3 cellular contexts compared by ENCODE assay signal in the genomic region with DNA sequence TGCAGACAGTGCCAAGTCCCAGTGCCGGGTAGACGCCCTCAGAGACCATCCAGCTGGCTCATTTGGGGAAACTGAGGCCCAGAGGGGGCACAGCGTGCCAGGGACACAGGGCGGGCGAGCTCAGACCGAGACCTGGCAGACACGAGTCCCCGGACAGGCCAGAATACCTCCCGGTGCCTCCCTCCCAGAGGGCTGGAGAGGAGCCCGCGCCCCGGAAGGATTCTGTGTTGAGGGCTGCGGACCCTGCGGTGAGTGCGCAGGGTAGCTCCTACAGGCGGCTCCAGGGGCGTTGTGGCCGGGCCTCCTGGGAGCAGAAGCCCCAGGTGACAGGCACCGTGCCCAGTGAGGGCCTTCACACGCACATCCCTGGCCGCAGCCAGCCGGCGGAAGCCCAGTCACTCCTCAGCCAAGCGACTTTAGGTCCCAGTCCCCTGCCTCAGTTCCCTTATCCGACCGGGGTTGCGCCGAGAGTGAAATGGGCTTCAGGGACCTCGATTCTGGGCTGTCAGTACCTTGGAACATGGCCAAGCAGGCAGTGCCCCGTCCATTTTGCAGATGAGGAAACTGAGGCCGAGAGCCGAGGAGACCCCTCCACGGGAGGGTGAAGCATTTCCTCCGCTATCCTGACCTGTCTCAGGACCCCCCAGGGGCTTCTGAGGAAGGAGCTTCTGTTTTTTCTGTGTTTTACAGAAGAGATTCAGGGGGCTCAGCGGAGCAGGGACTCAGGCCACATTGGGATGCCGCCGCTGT.
TF ChIP-seq lines count a peak whose summit lies in the region.

No MANE protein-coding gene starts in this region.

TF ChIP-seq in SK-N-SH, 30 proteins besides CTCF, POLR2A, EP300 and RAD21 (continues in another document):
- no peak for TF ChIP-seq YY1 (IDR thresholded peaks at IDR 0.05; ENCODE audit: low read depth)
- no peak for TF ChIP-seq FOXM1 (IDR thresholded peaks at IDR 0.05; ENCODE audit: low read depth)
- no peak for TF ChIP-seq SIN3A (IDR thresholded peaks at IDR 0.05; ENCODE audit: borderline replicate concordance, low read depth, low read length)
- no peak for TF ChIP-seq GATA2 (CRISPR knock-in tag; IDR thresholded peaks at IDR 0.05)
- TF ChIP-seq RXRA (IDR thresholded peaks at IDR 0.05; ENCODE audit: borderline replicate concordance, low read depth) = no peak
- TF ChIP-seq, protein P1, sequence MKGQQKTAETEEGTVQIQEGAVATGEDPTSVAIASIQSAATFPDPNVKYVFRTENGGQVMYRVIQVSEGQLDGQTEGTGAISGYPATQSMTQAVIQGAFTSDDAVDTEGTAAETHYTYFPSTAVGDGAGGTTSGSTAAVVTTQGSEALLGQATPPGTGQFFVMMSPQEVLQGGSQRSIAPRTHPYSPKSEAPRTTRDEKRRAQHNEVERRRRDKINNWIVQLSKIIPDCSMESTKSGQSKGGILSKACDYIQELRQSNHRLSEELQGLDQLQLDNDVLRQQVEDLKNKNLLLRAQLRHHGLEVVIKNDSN (IDR thresholded peaks at IDR 0.05; ENCODE audit: borderline replicate concordance, low read depth) = no peak
- TF ChIP-seq CHD2 (IDR thresholded peaks at IDR 0.05; ENCODE audit: low read length, partially characterized antibody) = no peak
- TF ChIP-seq, protein P2, sequence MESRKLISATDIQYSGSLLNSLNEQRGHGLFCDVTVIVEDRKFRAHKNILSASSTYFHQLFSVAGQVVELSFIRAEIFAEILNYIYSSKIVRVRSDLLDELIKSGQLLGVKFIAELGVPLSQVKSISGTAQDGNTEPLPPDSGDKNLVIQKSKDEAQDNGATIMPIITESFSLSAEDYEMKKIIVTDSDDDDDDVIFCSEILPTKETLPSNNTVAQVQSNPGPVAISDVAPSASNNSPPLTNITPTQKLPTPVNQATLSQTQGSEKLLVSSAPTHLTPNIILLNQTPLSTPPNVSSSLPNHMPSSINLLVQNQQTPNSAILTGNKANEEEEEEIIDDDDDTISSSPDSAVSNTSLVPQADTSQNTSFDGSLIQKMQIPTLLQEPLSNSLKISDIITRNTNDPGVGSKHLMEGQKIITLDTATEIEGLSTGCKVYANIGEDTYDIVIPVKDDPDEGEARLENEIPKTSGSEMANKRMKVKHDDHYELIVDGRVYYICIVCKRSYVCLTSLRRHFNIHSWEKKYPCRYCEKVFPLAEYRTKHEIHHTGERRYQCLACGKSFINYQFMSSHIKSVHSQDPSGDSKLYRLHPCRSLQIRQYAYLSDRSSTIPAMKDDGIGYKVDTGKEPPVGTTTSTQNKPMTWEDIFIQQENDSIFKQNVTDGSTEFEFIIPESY (IDR thresholded peaks at IDR 0.05; ENCODE audit: borderline replicate concordance, low read depth) = no peak
- TF ChIP-seq, protein P3, sequence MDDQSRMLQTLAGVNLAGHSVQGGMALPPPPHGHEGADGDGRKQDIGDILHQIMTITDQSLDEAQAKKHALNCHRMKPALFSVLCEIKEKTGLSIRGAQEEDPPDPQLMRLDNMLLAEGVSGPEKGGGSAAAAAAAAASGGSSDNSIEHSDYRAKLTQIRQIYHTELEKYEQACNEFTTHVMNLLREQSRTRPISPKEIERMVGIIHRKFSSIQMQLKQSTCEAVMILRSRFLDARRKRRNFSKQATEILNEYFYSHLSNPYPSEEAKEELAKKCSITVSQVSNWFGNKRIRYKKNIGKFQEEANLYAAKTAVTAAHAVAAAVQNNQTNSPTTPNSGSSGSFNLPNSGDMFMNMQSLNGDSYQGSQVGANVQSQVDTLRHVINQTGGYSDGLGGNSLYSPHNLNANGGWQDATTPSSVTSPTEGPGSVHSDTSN (IDR thresholded peaks at IDR 0.05) = no peak
- TF ChIP-seq, protein P4, sequence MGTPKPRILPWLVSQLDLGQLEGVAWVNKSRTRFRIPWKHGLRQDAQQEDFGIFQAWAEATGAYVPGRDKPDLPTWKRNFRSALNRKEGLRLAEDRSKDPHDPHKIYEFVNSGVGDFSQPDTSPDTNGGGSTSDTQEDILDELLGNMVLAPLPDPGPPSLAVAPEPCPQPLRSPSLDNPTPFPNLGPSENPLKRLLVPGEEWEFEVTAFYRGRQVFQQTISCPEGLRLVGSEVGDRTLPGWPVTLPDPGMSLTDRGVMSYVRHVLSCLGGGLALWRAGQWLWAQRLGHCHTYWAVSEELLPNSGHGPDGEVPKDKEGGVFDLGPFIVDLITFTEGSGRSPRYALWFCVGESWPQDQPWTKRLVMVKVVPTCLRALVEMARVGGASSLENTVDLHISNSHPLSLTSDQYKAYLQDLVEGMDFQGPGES (IDR thresholded peaks at IDR 0.05; ENCODE audit: low read depth, low read length) = no peak
- no peak for TF ChIP-seq RFX5 (IDR thresholded peaks at IDR 0.05; ENCODE audit: low read length)
- TF ChIP-seq GABPA (IDR thresholded peaks at IDR 0.05; ENCODE audit: low read depth) = no peak
- TF ChIP-seq NRF1 (IDR thresholded peaks at IDR 0.05; ENCODE audit: low read depth, low read length) = no peak

TF ChIP-seq in SK-N-SH treated with all-trans-retinoic acid at 6 μM for 48 hours, 23 proteins besides CTCF, POLR2A, EP300 and RAD21:
- TF ChIP-seq, protein P5, sequence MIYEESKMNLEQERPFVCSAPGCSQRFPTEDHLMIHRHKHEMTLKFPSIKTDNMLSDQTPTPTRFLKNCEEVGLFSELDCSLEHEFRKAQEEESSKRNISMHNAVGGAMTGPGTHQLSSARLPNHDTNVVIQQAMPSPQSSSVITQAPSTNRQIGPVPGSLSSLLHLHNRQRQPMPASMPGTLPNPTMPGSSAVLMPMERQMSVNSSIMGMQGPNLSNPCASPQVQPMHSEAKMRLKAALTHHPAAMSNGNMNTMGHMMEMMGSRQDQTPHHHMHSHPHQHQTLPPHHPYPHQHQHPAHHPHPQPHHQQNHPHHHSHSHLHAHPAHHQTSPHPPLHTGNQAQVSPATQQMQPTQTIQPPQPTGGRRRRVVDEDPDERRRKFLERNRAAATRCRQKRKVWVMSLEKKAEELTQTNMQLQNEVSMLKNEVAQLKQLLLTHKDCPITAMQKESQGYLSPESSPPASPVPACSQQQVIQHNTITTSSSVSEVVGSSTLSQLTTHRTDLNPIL (CRISPR knock-in tag; IDR thresholded peaks at IDR 0.05; ENCODE audit: low read depth) = no peak
- TF ChIP-seq TCF4 (CRISPR knock-in tag; IDR thresholded peaks at IDR 0.05; ENCODE audit: borderline replicate concordance) = no peak
- no peak for TF ChIP-seq SNAI2 (CRISPR knock-in tag; IDR thresholded peaks at IDR 0.05)
- no peak for TF ChIP-seq CSDC2 (CRISPR knock-in tag; IDR thresholded peaks at IDR 0.05)

TF ChIP-seq in K562, 482 proteins besides CTCF, POLR2A, EP300 and RAD21:
- TF ChIP-seq TRIM24 (IDR thresholded peaks at IDR 0.05) (no peak), HDAC2 (IDR thresholded peaks at IDR 0.05) (no peak), BCOR (IDR thresholded peaks at IDR 0.05) (peak; percentile 54; the same call in 1 of the 2 replicates), NFIC (IDR thresholded peaks at IDR 0.05) (0 out of 2 replicates have a peak, but pooled peaks have one; percentile 19), ZNF431 (CRISPR knock-in tag; IDR thresholded peaks at IDR 0.05) (no peak)
- TF ChIP-seq, protein P6, sequence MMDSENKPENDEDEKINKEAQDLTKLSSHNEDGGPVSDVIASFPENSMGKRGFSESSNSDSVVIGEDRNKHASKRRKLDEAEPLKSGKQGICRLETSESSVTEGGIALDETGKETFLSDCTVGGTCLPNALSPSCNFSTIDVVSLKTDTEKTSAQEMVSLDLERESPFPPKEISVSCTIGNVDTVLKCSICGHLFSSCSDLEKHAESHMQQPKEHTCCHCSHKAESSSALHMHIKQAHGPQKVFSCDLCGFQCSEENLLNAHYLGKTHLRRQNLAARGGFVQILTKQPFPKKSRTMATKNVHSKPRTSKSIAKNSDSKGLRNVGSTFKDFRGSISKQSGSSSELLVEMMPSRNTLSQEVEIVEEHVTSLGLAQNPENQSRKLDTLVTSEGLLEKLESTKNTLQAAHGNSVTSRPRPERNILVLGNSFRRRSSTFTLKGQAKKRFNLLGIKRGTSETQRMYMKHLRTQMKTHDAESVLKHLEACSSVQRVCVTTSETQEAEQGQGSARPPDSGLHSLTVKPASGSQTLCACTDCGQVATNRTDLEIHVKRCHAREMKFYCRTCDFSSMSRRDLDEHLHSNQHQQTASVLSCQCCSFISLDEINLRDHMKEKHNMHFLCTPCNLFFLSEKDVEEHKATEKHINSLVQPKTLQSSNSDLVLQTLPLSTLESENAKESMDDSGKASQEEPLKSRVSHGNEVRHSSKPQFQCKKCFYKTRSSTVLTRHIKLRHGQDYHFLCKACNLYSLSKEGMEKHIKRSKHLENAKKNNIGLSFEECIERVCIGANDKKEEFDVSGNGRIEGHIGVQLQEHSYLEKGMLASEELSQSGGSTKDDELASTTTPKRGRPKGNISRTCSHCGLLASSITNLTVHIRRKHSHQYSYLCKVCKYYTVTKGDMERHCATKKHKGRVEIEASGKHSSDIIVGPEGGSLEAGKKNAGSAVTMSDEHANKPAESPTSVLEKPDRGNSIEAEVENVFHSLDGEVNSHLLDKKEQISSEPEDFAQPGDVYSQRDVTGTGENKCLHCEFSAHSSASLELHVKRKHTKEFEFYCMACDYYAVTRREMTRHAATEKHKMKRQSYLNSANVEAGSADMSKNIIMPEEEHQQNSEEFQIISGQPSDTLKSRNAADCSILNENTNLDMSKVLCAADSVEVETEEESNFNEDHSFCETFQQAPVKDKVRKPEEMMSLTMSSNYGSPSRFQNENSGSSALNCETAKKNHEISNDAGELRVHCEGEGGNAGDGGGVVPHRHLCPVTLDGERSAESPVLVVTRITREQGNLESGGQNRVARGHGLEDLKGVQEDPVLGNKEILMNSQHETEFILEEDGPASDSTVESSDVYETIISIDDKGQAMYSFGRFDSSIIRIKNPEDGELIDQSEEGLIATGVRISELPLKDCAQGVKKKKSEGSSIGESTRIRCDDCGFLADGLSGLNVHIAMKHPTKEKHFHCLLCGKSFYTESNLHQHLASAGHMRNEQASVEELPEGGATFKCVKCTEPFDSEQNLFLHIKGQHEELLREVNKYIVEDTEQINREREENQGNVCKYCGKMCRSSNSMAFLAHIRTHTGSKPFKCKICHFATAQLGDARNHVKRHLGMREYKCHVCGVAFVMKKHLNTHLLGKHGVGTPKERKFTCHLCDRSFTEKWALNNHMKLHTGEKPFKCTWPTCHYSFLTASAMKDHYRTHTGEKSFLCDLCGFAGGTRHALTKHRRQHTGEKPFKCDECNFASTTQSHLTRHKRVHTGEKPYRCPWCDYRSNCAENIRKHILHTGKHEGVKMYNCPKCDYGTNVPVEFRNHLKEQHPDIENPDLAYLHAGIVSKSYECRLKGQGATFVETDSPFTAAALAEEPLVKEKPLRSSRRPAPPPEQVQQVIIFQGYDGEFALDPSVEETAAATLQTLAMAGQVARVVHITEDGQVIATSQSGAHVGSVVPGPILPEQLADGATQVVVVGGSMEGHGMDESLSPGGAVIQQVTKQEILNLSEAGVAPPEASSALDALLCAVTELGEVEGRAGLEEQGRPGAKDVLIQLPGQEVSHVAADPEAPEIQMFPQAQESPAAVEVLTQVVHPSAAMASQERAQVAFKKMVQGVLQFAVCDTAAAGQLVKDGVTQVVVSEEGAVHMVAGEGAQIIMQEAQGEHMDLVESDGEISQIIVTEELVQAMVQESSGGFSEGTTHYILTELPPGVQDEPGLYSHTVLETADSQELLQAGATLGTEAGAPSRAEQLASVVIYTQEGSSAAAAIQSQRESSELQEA (IDR thresholded peaks at IDR 0.05; ENCODE audit: low read depth) = no peak
